10 cellular contexts compared by ENCODE assay signal in the genomic region with DNA sequence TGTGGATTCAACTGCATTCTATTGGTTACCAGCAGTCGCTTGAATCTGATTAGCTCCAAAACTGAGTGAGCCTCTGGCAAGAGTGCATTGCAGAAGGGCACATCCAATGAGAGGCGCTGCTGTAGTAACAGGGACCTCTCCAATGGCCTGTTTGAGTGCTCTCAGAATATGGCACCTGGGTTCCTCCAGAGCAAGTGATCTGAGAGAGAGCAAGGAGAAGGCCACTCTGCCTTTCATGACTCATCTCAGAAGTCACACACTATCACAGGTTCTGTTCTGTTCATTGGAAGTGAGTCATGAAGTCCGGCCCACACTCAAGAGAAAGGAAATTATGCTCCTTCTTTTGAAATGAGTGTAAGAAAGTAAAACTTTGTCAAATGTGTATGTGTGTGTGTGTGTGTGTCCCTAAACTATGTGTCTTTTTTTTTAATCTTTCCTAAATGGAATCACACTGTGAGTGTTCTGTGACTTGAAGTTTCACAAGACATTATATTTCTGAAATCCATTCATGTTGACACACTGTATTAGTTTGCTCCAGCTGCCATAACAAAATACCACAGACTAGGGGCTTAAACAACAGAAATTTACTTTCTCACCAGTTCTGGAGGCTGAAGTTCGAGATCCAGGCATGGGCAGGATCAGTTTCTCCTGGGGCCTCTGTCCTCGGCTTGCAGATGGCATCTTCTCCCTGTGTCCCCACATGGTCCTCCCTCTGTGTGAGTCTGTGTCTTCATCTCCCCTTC.
DNase-seq lines count a peak whose midpoint lies in the region; ATAC-seq and TF ChIP-seq lines count a peak whose summit lies in the region.
"Had no signal": no experiment of that assay in that cellular context is flagged by ENCODE, and none has a peak within 500 bp of the region (broad histone marks: within the 10 kb centered on the region; RNA-seq: fewer than 3 reads in every experiment).

No MANE protein-coding gene starts in this region.

- peaks cover 10% of the 10 kb centered on the region for H3K9me3 Mint-ChIP-seq in activated CD4-positive, alpha-beta T cell treated with anti-CD3 and anti-CD28 coated beads, Interleukin-2, amount 10 ng/mL, durations not matched to agents 24 days and 14 days
- H3K9me3 Mint-ChIP-seq in stimulated activated effector memory CD8-positive, alpha-beta T cell treated with anti-CD3 and anti-CD28 coated beads, Interleukin-12 subunit alpha, Interleukin-12 subunit beta, amount 100 ng/mL, for 72 hours = peaks cover 3% of the 10 kb centered on the region

- no peaks in the 10 kb centered on the region for H3K36me3 Mint-ChIP-seq in activated CD4-positive, alpha-beta T cell treated with anti-CD3 and anti-CD28 coated beads, Interleukin-2, amount 10 ng/mL, durations not matched to agents 24 days and 14 days (ENCODE audit: low read depth)
- H3K36me3 Mint-ChIP-seq in stimulated activated effector memory CD8-positive, alpha-beta T cell treated with anti-CD3 and anti-CD28 coated beads, Interleukin-12 subunit alpha, Interleukin-12 subunit beta, amount 100 ng/mL, for 72 hours = no peaks in the 10 kb centered on the region

- H3K4me1 Mint-ChIP-seq in activated CD4-positive, alpha-beta T cell treated with anti-CD3 and anti-CD28 coated beads, Interleukin-2, amount 10 ng/mL, durations not matched to agents 24 days and 14 days = peaks cover 9% of the 10 kb centered on the region
- peaks cover 22% of the 10 kb centered on the region for H3K4me1 Mint-ChIP-seq in stimulated activated effector memory CD8-positive, alpha-beta T cell treated with anti-CD3 and anti-CD28 coated beads, Interleukin-12 subunit alpha, Interleukin-12 subunit beta, amount 100 ng/mL, for 72 hours

- intact Hi-C loops in activated CD4-positive, alpha-beta T cell treated with anti-CD3 and anti-CD28 coated beads, Interleukin-2, amount 10 ng/mL, durations not matched to agents 24 days and 14 days (cut with micrococcal nuclease) = loop anchor here (5.0 kb wide), 2 partner anchors 139 to 304 kb away; a partner anchor contains a TSS

- H3K4me3 ChIP-seq in epithelial cell of esophagus (ENCODE audit: low read length) = no peak overlapping the region
- H3K4me3 ChIP-seq: BLaER1 treated with 17β-estradiol and CSF1 and Interleukin-3, amounts not matched to agents 10 nM and 100 nM had no signal

- no peak overlapping the region for H3K4me3 Mint-ChIP-seq in activated CD4-positive, alpha-beta T cell treated with anti-CD3 and anti-CD28 coated beads, Interleukin-2, amount 10 ng/mL, durations not matched to agents 24 days and 14 days
- H3K4me3 Mint-ChIP-seq in stimulated activated effector memory CD8-positive, alpha-beta T cell treated with anti-CD3 and anti-CD28 coated beads, Interleukin-12 subunit alpha, Interleukin-12 subunit beta, amount 100 ng/mL, for 72 hours = no peak overlapping the region

- H3K27ac Mint-ChIP-seq in activated CD4-positive, alpha-beta T cell treated with anti-CD3 and anti-CD28 coated beads, Interleukin-2, amount 10 ng/mL, durations not matched to agents 24 days and 14 days = peak overlapping the region; percentile 60
- H3K27ac Mint-ChIP-seq in stimulated activated effector memory CD8-positive, alpha-beta T cell treated with anti-CD3 and anti-CD28 coated beads, Interleukin-12 subunit alpha, Interleukin-12 subunit beta, amount 100 ng/mL, for 72 hours = no peak overlapping the region

- peaks cover 6% of the 10 kb centered on the region for H3K27me3 Mint-ChIP-seq in activated CD4-positive, alpha-beta T cell treated with anti-CD3 and anti-CD28 coated beads, Interleukin-2, amount 10 ng/mL, durations not matched to agents 24 days and 14 days

- no peak for TF ChIP-seq CTCF in epithelial cell of esophagus (IDR thresholded peaks at IDR 0.05; ENCODE audit: insufficient read depth, low read depth, low read length, missing control alignments)

- DNase-seq in activated CD4-positive, alpha-beta T cell treated with anti-CD3 and anti-CD28 coated beads, Interleukin-2, amount 10 ng/mL, durations not matched to agents 24 days and 14 days = peak; percentile 65
- DNase-seq in activated CD4-positive, alpha-beta T cell treated with anti-CD3 and anti-CD28 coated beads, Interleukin-2, amount 50 U/mL, for 4 hours = no peak
- DNase-seq in epithelial cell of esophagus (ENCODE audit: low read depth) (peak; percentile 90), SW480 (ENCODE audit: low spot score) (no peak), GF-D8 (lab: John Stamatoyannopoulos, UW) (no peak), dedifferentiated amniotic fluid mesenchymal stem cell (ENCODE audit: extremely low spot score) (no peak)
- peak; percentile 9 to 66 for DNase-seq in stimulated activated effector memory CD8-positive, alpha-beta T cell treated with anti-CD3 and anti-CD28 coated beads, Interleukin-12 subunit alpha, Interleukin-12 subunit beta, amount 100 ng/mL, for 72 hours (ENCODE audit: low spot score in 2 of 2)
- DNase-seq: effector CD8-positive, alpha-beta T cell had no signal

- peak; percentile 68 for ATAC-seq in HG03575 (IDR thresholded peaks at IDR 0.05; ENCODE audit: extremely low read depth, insufficient number of reproducible peaks, low FRiP score, unreplicated experiment)
- ATAC-seq in stimulated activated effector memory CD8-positive, alpha-beta T cell treated with anti-CD3 and anti-CD28 coated beads, Interleukin-12 subunit alpha, Interleukin-12 subunit beta, amount 100 ng/mL, for 72 hours = peak; percentile 99

Comparison
In these comparisons a context has a peak if more than half of its experiments do, and no peak if none do; other contexts are left out.
1. DNase-seq: peak in activated CD4-positive, alpha-beta T cell treated with anti-CD3 and anti-CD28 coated beads, Interleukin-2, amount 10 ng/mL, durations not matched to agents 24 days and 14 days (single experiment), epithelial cell of esophagus (single experiment) and stimulated activated effector memory CD8-positive, alpha-beta T cell treated with anti-CD3 and anti-CD28 coated beads, Interleukin-12 subunit alpha, Interleukin-12 subunit beta, amount 100 ng/mL, for 72 hours (2 of 2); none in activated CD4-positive, alpha-beta T cell treated with anti-CD3 and anti-CD28 coated beads, Interleukin-2, amount 50 U/mL, for 4 hours (0 of 2), SW480 (single experiment), GF-D8 (single experiment) and dedifferentiated amniotic fluid mesenchymal stem cell (single experiment).